ENCODE assay signal across 11 cellular contexts in genomic region chr17:40027614-40028012, GRCh38. TPM values are rescaled to one million over a fixed set of nuclear protein-coding genes. Genes with fewer than 3 reads are reported as not detected.
DNase-seq lines count a peak whose midpoint lies in the region; ATAC-seq, FAIRE-seq and TF ChIP-seq lines count a peak whose summit lies in the region.
"Had no signal": no experiment of that assay in that cellular context is flagged by ENCODE, and none has a peak within 500 bp of the region (broad histone marks: within the 10 kb centered on the region; RNA-seq: fewer than 3 reads in every experiment).

No MANE protein-coding gene starts in this region.

- no peak for ATAC-seq in activated naive CD8-positive, alpha-beta T cell treated with anti-CD3 and anti-CD28 coated beads, Interleukin-2, amount 10 ng/mL, durations not matched to agents 7 days and 5 days (ENCODE audit: low read depth)
- no peak for ATAC-seq in activated naive CD8-positive, alpha-beta T cell treated with anti-CD3 and anti-CD28 coated beads, Interleukin-2, amount 50 U/mL, for 24 hours
- ATAC-seq in stimulated activated memory B cell treated with anti-CD40 and anti-IgM and Interleukin-4, amounts not matched to agents 10 μg/mL and 1 μg/mL and 100 μg/mL, for 72 hours = peak; percentile 39
- ATAC-seq in pancreas = no peak

- DNase-seq in activated naive CD8-positive, alpha-beta T cell treated with anti-CD3 and anti-CD28 coated beads, Interleukin-2, amount 10 ng/mL, durations not matched to agents 7 days and 5 days = no peak
- no peak for DNase-seq in activated naive CD8-positive, alpha-beta T cell treated with anti-CD3 and anti-CD28 coated beads, Interleukin-2, amount 50 U/mL, for 24 hours
- DNase-seq in HuH-7.5 (ENCODE audit: low spot score) (peak; percentile 2), esophagus muscularis mucosa (ENCODE audit: extremely low spot score) (no peak), putamen (ENCODE audit: low spot score) (no peak), retina (no peak), pancreas (no peak)

- H3K4me3 ChIP-seq in esophagus muscularis mucosa = no peak overlapping the region
- H3K4me3 ChIP-seq in pancreas = no peak overlapping the region
- H3K4me3 ChIP-seq: PC-9 had no signal

- no peaks in the 10 kb centered on the region for H3K27me3 ChIP-seq in esophagus muscularis mucosa
- no peaks in the 10 kb centered on the region for H3K27me3 ChIP-seq in pancreas

- no peak overlapping the region for H3K4me3 Mint-ChIP-seq in activated naive CD8-positive, alpha-beta T cell treated with anti-CD3 and anti-CD28 coated beads, Interleukin-2, amount 10 ng/mL, durations not matched to agents 7 days and 5 days
- H3K4me3 Mint-ChIP-seq in activated naive CD8-positive, alpha-beta T cell treated with anti-CD3 and anti-CD28 coated beads, Interleukin-2, amount 50 U/mL, for 24 hours = no peak overlapping the region
- no peak overlapping the region for H3K4me3 Mint-ChIP-seq in stimulated activated memory B cell treated with anti-CD40 and anti-IgM and Interleukin-4, amounts not matched to agents 10 μg/mL and 1 μg/mL and 100 μg/mL, for 72 hours

- peak overlapping the region; percentile 51 for H3K27ac Mint-ChIP-seq in activated naive CD8-positive, alpha-beta T cell treated with anti-CD3 and anti-CD28 coated beads, Interleukin-2, amount 10 ng/mL, durations not matched to agents 7 days and 5 days
- no peak overlapping the region for H3K27ac Mint-ChIP-seq in activated naive CD8-positive, alpha-beta T cell treated with anti-CD3 and anti-CD28 coated beads, Interleukin-2, amount 50 U/mL, for 24 hours
- H3K27ac Mint-ChIP-seq in stimulated activated memory B cell treated with anti-CD40 and anti-IgM and Interleukin-4, amounts not matched to agents 10 μg/mL and 1 μg/mL and 100 μg/mL, for 72 hours = no peak overlapping the region

- no peak for TF ChIP-seq EP300 in esophagus muscularis mucosa (IDR thresholded peaks at IDR 0.05)

- POLR2A ChIA-PET in activated naive CD8-positive, alpha-beta T cell treated with anti-CD3 and anti-CD28 coated beads, Interleukin-2, amount 10 ng/mL, durations not matched to agents 7 days and 5 days (lab: Charles Lee) = no interaction called here

- no peak for TF ChIP-seq POLR2A in esophagus muscularis mucosa (IDR thresholded peaks at IDR 0.05; ENCODE audit: low read depth)

- TF ChIP-seq CTCF in esophagus muscularis mucosa (IDR thresholded peaks at IDR 0.05) (no peak), pancreas (IDR thresholded peaks at IDR 0.05) (no peak)

- H3K9me3 ChIP-seq in esophagus muscularis mucosa (no peaks in the 10 kb centered on the region), pancreas (no peaks in the 10 kb centered on the region)

- no peak for FAIRE-seq in pancreas (lab: Jason Lieb, UNC)

- peaks cover 18% of the 10 kb centered on the region for H3K4me1 Mint-ChIP-seq in activated naive CD8-positive, alpha-beta T cell treated with anti-CD3 and anti-CD28 coated beads, Interleukin-2, amount 10 ng/mL, durations not matched to agents 7 days and 5 days
- H3K4me1 Mint-ChIP-seq in activated naive CD8-positive, alpha-beta T cell treated with anti-CD3 and anti-CD28 coated beads, Interleukin-2, amount 50 U/mL, for 24 hours = peaks cover 16% of the 10 kb centered on the region
- peaks cover 11% of the 10 kb centered on the region for H3K4me1 Mint-ChIP-seq in stimulated activated memory B cell treated with anti-CD40 and anti-IgM and Interleukin-4, amounts not matched to agents 10 μg/mL and 1 μg/mL and 100 μg/mL, for 72 hours

- H3K36me3 ChIP-seq in esophagus muscularis mucosa (peaks cover 47 to 94% (median 84%) of the 10 kb centered on the region in 4 donors), pancreas (peaks cover 0 to 28% (median 9%) of the 10 kb centered on the region in 3 donors)

- intact Hi-C loops in esophagus muscularis mucosa (cut with DNase I) = no loop called here
- intact Hi-C loops in pancreas (cut with DNase I) = loop anchor here in 1 of 3 donors (10.0 kb wide), 1 partner anchor 137 kb away; no protein-coding TSS in a partner anchor

- 82% methylated on average over 5 of the region's 5 CpGs for WGBS in esophagus muscularis mucosa
- 78 to 86% methylated on average over 5 of the region's 5 CpGs for WGBS in pancreas, 2 donors

- H3K4me1 ChIP-seq in esophagus muscularis mucosa (peaks cover 35 to 69% (median 62%) of the 10 kb centered on the region in 4 donors), pancreas (peaks cover 12 to 29% (median 20%) of the 10 kb centered on the region in 3 donors)

- peak overlapping the region in 3 of 4 donors; percentile 28 to 56 (median 42) for H3K27ac ChIP-seq in esophagus muscularis mucosa (replicated peaks in 1 of 4)
- no peak overlapping the region for H3K27ac ChIP-seq in pancreas
- H3K27ac ChIP-seq: 22Rv1 had no signal

- H3K36me3 Mint-ChIP-seq in activated naive CD8-positive, alpha-beta T cell treated with anti-CD3 and anti-CD28 coated beads, Interleukin-2, amount 10 ng/mL, durations not matched to agents 7 days and 5 days = peaks cover 25% of the 10 kb centered on the region
- H3K36me3 Mint-ChIP-seq in activated naive CD8-positive, alpha-beta T cell treated with anti-CD3 and anti-CD28 coated beads, Interleukin-2, amount 50 U/mL, for 24 hours (ENCODE audit: low read depth) = peaks cover 41% of the 10 kb centered on the region
- H3K36me3 Mint-ChIP-seq in stimulated activated memory B cell treated with anti-CD40 and anti-IgM and Interleukin-4, amounts not matched to agents 10 μg/mL and 1 μg/mL and 100 μg/mL, for 72 hours = peaks cover 59% of the 10 kb centered on the region

- no peaks in the 10 kb centered on the region for H3K9me3 Mint-ChIP-seq in activated naive CD8-positive, alpha-beta T cell treated with anti-CD3 and anti-CD28 coated beads, Interleukin-2, amount 10 ng/mL, durations not matched to agents 7 days and 5 days
- no peaks in the 10 kb centered on the region for H3K9me3 Mint-ChIP-seq in activated naive CD8-positive, alpha-beta T cell treated with anti-CD3 and anti-CD28 coated beads, Interleukin-2, amount 50 U/mL, for 24 hours
- no peaks in the 10 kb centered on the region for H3K9me3 Mint-ChIP-seq in stimulated activated memory B cell treated with anti-CD40 and anti-IgM and Interleukin-4, amounts not matched to agents 10 μg/mL and 1 μg/mL and 100 μg/mL, for 72 hours

- H3K27me3 Mint-ChIP-seq in activated naive CD8-positive, alpha-beta T cell treated with anti-CD3 and anti-CD28 coated beads, Interleukin-2, amount 10 ng/mL, durations not matched to agents 7 days and 5 days = no peaks in the 10 kb centered on the region
- H3K27me3 Mint-ChIP-seq in activated naive CD8-positive, alpha-beta T cell treated with anti-CD3 and anti-CD28 coated beads, Interleukin-2, amount 50 U/mL, for 24 hours = no peaks in the 10 kb centered on the region
- H3K27me3 Mint-ChIP-seq in stimulated activated memory B cell treated with anti-CD40 and anti-IgM and Interleukin-4, amounts not matched to agents 10 μg/mL and 1 μg/mL and 100 μg/mL, for 72 hours = no peaks in the 10 kb centered on the region

RNA-seq across cellular contexts. Expression of gene CSF3, which starts 12.4 kb away (rescaled TPM):
- not detected for total RNA-seq in activated naive CD8-positive, alpha-beta T cell treated with anti-CD3 and anti-CD28 coated beads, Interleukin-2, amount 10 ng/mL, durations not matched to agents 7 days and 5 days
- total RNA-seq in esophagus muscularis mucosa (10 to 100 TPM in 1 of 4 donors, under 1 TPM in 3; 0.32 to 19.4 (median 0.58) TPM), pancreas (under 1 TPM in 2 of 6 donors, not detected in 4; 0.16 to 0.20 TPM)
- polyA plus RNA-seq in pancreas = 1 to 10 TPM in 1 of 2 donors, under 1 TPM in 1; 0.27 to 3.5 TPM
- total RNA-seq: PC-9, Right ventricle myocardium superior had no signal

RNA-seq across cellular contexts. Expression of gene MED24, which starts 26.6 kb away (rescaled TPM):
- total RNA-seq in activated naive CD8-positive, alpha-beta T cell treated with anti-CD3 and anti-CD28 coated beads, Interleukin-2, amount 10 ng/mL, durations not matched to agents 7 days and 5 days = 10 to 100 TPM; 87.0 to 89.9 TPM
- total RNA-seq in esophagus muscularis mucosa (10 to 100 TPM; 33.6 to 43.6 (median 37.4) TPM), pancreas (10 to 100 TPM; 22.1 to 43.7 (median 29.1) TPM)
- polyA plus RNA-seq in pancreas = 10 to 100 TPM; 58.5 to 60.1 TPM

RNA-seq across cellular contexts. Expression of gene THRA, which starts 35.2 kb away (rescaled TPM):
- 10 to 100 TPM; 19.9 to 20.3 TPM for total RNA-seq in activated naive CD8-positive, alpha-beta T cell treated with anti-CD3 and anti-CD28 coated beads, Interleukin-2, amount 10 ng/mL, durations not matched to agents 7 days and 5 days
- total RNA-seq in esophagus muscularis mucosa (100 to 1,000 TPM in 2 of 4 donors, 10 to 100 TPM in 2; 69.7 to 112 (median 85.2) TPM), pancreas (10 to 100 TPM; 13.8 to 28.1 (median 20.6) TPM)
- 10 to 100 TPM; 22.4 to 35.7 TPM for polyA plus RNA-seq in pancreas

RNA-seq across cellular contexts. Expression of gene PSMD3, which starts 47.0 kb away (rescaled TPM):
- 10 to 100 TPM; 82.5 to 87.9 TPM for total RNA-seq in activated naive CD8-positive, alpha-beta T cell treated with anti-CD3 and anti-CD28 coated beads, Interleukin-2, amount 10 ng/mL, durations not matched to agents 7 days and 5 days
- 100 to 1,000 TPM in 1 of 4 donors, 10 to 100 TPM in 3; 58.1 to 117 (median 84.0) TPM for total RNA-seq in esophagus muscularis mucosa
- 10 to 100 TPM; 34.2 to 43.5 (median 39.5) TPM for total RNA-seq in pancreas
- polyA plus RNA-seq in pancreas = 10 to 100 TPM; 32.0 to 41.7 TPM

Comparison
In these comparisons a context has a peak if more than half of its experiments do, and no peak if none do; other contexts are left out.
1. H3K27ac ChIP-seq: peak in esophagus muscularis mucosa (3 of 4); none in pancreas (0 of 4).